ENCODE assay signal across 24 cellular contexts in the genomic region with DNA sequence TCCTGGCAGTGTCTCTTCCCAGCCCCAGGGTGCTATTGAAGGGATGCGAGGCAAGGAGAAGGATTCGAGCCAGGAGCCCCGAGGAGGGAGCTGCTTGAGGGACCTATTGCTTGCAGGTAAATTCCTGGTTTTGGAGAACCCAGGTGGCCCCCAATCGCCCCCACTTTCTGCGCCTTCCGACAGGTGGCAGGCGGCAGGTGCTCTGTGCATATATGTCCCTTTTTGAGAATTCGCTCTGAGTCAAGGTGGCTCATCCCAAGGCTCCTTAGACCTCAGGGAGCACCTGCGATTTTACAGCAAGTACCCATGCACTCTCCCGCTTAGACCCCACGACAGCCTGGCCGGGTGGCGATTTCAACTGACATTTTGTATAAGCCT. TPM values are rescaled to one million over a fixed set of nuclear protein-coding genes. Genes with fewer than 3 reads are reported as not detected.
DNase-seq lines count a peak whose midpoint lies in the region; FAIRE-seq and TF ChIP-seq lines count a peak whose summit lies in the region.
"Had no signal": no experiment of that assay in that cellular context is flagged by ENCODE, and none has a peak within 500 bp of the region (broad histone marks: within the 10 kb centered on the region; RNA-seq: fewer than 3 reads in every experiment).

No MANE protein-coding gene starts in this region.

- no peaks in the 10 kb centered on the region for H3K79me2 ChIP-seq in SK-N-SH (ENCODE audit: insufficient read depth)

- peaks cover 64% of the 10 kb centered on the region for H3K27me3 Mint-ChIP-seq in activated T-cell treated with anti-CD3 and anti-CD28 coated beads, Interleukin-2, amount 50 U/mL, for 24 hours

- CTCF ChIA-PET in HEK293 (lab: Yijun Ruan, JAX) (no interaction called here), SK-N-SH (lab: Yijun Ruan, JAX) (no interaction called here)

- H3K9me3 Mint-ChIP-seq in activated T-cell treated with anti-CD3 and anti-CD28 coated beads, Interleukin-2, amount 50 U/mL, for 24 hours, result no peaks in the 10 kb centered on the region
- H3K9me3 Mint-ChIP-seq: CD4-positive, alpha-beta memory T cell had no signal

- no peak overlapping the region for H3K9ac ChIP-seq in kidney (ENCODE audit: low read length in 2 of 2)
- H3K9ac ChIP-seq in SK-N-SH, result no peak overlapping the region

- H4K20me1 ChIP-seq in SK-N-SH (ENCODE audit: insufficient read depth), result no peaks in the 10 kb centered on the region

- no peak for FAIRE-seq in kidney (lab: Jason Lieb, UNC)

- H3K36me3 ChIP-seq in H7 (replicated peaks; ENCODE audit: control insufficient read depth, insufficient read depth, low read length) (no peaks in the 10 kb centered on the region), HEK293 (ENCODE audit: control insufficient read depth in 2 of 2, insufficient read depth in 1 of 2, low read length in 2 of 2) (no peaks in the 10 kb centered on the region), kidney (ENCODE audit: control insufficient read depth in 1 of 2, insufficient read depth in 2 of 2, low read length in 2 of 2) (no peaks in the 10 kb centered on the region), ovary (no peaks in the 10 kb centered on the region), SK-N-SH (replicated peaks in 1 of 2; ENCODE audit: control insufficient read depth in 1 of 2, insufficient read depth in 2 of 2, low read length in 1 of 2) (no peaks in the 10 kb centered on the region)

- H3K9me2 ChIP-seq in SK-N-SH, result no peaks in the 10 kb centered on the region

- no peak overlapping the region for H3K4me3 Mint-ChIP-seq in activated T-cell treated with anti-CD3 and anti-CD28 coated beads, Interleukin-2, amount 50 U/mL, for 24 hours
- H3K4me3 Mint-ChIP-seq: CD4-positive, alpha-beta memory T cell had no signal

- H3K4me3 ChIP-seq in H7 (ENCODE audit: insufficient read depth, low read depth, low read length) (no peak overlapping the region), HEK293 (ENCODE audit: low read depth, low read length) (no peak overlapping the region), kidney (ENCODE audit: low read length in 2 of 2) (no peak overlapping the region), ovary (no peak overlapping the region), SK-N-SH (ENCODE audit: low read depth in 2 of 2, low read length in 1 of 2) (no peak overlapping the region)

- DNase-seq in H7 (peak; percentile 47), kidney (peak; percentile 46), ovary (peak in 4 of 5 donors; percentile 14 to 33 (median 20)), GM10266 (ENCODE audit: extremely low spot score) (no peak), anterior cingulate cortex (lab: John Stamatoyannopoulos, UW) (no peak), SK-N-SH (no peak)
- DNase-seq in activated T-cell treated with anti-CD3 and anti-CD28 coated beads, Interleukin-2, amount 50 U/mL, for 24 hours, result no peak
- DNase-seq: C1 segment of cervical spinal cord; CD4-positive, alpha-beta memory T cell; COR-L47; DMS53; GOT3; KBM-7; MV-4-11; NCI-H1105; NCI-H1436 treated with DMSO at 0.1 percent for 48 hours; NCI-H187 treated with DMSO at 0.1 percent for 48 hours; NCI-H446; NCI-H524 treated with DMSO at 0.1 percent for 48 hours; NCI-H774; NK-92 treated with Interleukin-12 subunit alpha and Interleukin-12 subunit beta, amount 100 ng/mL, for 24 hours; PC-3; SHP77 treated with DMSO at 0.1 percent for 48 hours had no signal

- no peak overlapping the region for H3K4me2 ChIP-seq in SK-N-SH

- peaks cover 14% of the 10 kb centered on the region for H3K4me1 Mint-ChIP-seq in activated T-cell treated with anti-CD3 and anti-CD28 coated beads, Interleukin-2, amount 50 U/mL, for 24 hours (ENCODE audit: low read depth)

- H3K4me1 ChIP-seq in HEK293 (ENCODE audit: control insufficient read depth, insufficient read depth, low read length) (peaks cover 4% of the 10 kb centered on the region), kidney (ENCODE audit: control insufficient read depth in 1 of 2, insufficient read depth in 1 of 2, low read depth in 1 of 2, low read length in 2 of 2) (no peaks in the 10 kb centered on the region), ovary (ENCODE audit: insufficient read depth) (peaks cover 25% of the 10 kb centered on the region), SK-N-SH (ENCODE audit: control insufficient read depth in 1 of 2, insufficient read depth in 2 of 2, low read depth in 1 of 2, low read length in 1 of 2) (peaks cover 0 to 10% of the 10 kb centered on the region in 2 experiments; a peak in 1 of 4 replicates)

- WGBS in ovary, 3 donors, result 95 to 97% (median 96%) methylated on average over 13 of the region's 13 CpGs
- 90% methylated on average over 13 of the region's 13 CpGs for WGBS in SK-N-SH (ENCODE audit: low lambda C conversion rate)

- peaks cover 4% of the 10 kb centered on the region for H3F3A ChIP-seq in SK-N-SH (replicated peaks; ENCODE audit: insufficient read depth)

- H3K27me3 ChIP-seq in H7 (ENCODE audit: control insufficient read depth, insufficient read depth, low read length) (no peaks in the 10 kb centered on the region), ovary (no peaks in the 10 kb centered on the region), SK-N-SH (ENCODE audit: insufficient read depth) (no peaks in the 10 kb centered on the region)

- no peak overlapping the region for H2AFZ ChIP-seq in SK-N-SH (ENCODE audit: low read depth)

- no peaks in the 10 kb centered on the region for H3K36me3 Mint-ChIP-seq in activated T-cell treated with anti-CD3 and anti-CD28 coated beads, Interleukin-2, amount 50 U/mL, for 24 hours (ENCODE audit: low read depth)
- H3K36me3 Mint-ChIP-seq: CD4-positive, alpha-beta memory T cell had no signal

- intact Hi-C loops in kidney (cut with DNase I), result no loop called here
- intact Hi-C loops in ovary (cut with DNase I), result no loop called here

- TF ChIP-seq POLR2A in ovary (IDR thresholded peaks at IDR 0.05), result no peak

- H3K27ac ChIP-seq in HEK293 (ENCODE audit: extremely low read depth, low read depth, low read length) (no peak overlapping the region), kidney (ENCODE audit: low read depth in 2 of 2, low read length in 2 of 2) (no peak overlapping the region), ovary (no peak overlapping the region), SK-N-SH (ENCODE audit: low read depth in 2 of 2, low read length in 1 of 2) (no peak overlapping the region)

- no peak for TF ChIP-seq EP300 in ovary (IDR thresholded peaks at IDR 0.05)
- TF ChIP-seq EP300 in SK-N-SH (IDR thresholded peaks at IDR 0.05; ENCODE audit: borderline replicate concordance in 1 of 2, low read depth in 1 of 2, low read length in 1 of 2), result no peak

- no peaks in the 10 kb centered on the region for H3K9me3 ChIP-seq in HEK293 (ENCODE audit: control insufficient read depth, insufficient read depth, low read depth, low read length)
- H3K9me3 ChIP-seq in kidney (ENCODE audit: control insufficient read depth in 1 of 2, low read length in 2 of 2), result no peaks in the 10 kb centered on the region
- H3K9me3 ChIP-seq in ovary, result no peaks in the 10 kb centered on the region
- H3K9me3 ChIP-seq in SK-N-SH, result no peaks in the 10 kb centered on the region

- TF ChIP-seq RAD21 in SK-N-SH (IDR thresholded peaks at IDR 0.05; ENCODE audit: low read length), result no peak

- POLR2A ChIA-PET in HEK293 (lab: Yijun Ruan, JAX), result no interaction called here
- POLR2A ChIA-PET in SK-N-SH (lab: Yijun Ruan, JAX), result no interaction called here

- TF ChIP-seq CTCF in HEK293 (tag by site-specific recombination; IDR thresholded peaks at IDR 0.05) (no peak), kidney (IDR thresholded peaks at IDR 0.05; ENCODE audit: borderline replicate concordance, extremely low read depth, insufficient read depth) (no peak), ovary (IDR thresholded peaks at IDR 0.05) (no peak), GM10266 (IDR thresholded peaks at IDR 0.05; ENCODE audit: control insufficient read depth, insufficient read depth, low read depth, missing control alignments) (no peak), SK-N-SH (IDR thresholded peaks at IDR 0.05) (no peak)

- H3K27ac Mint-ChIP-seq in activated T-cell treated with anti-CD3 and anti-CD28 coated beads, Interleukin-2, amount 50 U/mL, for 24 hours, result no peak overlapping the region
- H3K27ac Mint-ChIP-seq: CD4-positive, alpha-beta memory T cell had no signal

TF ChIP-seq in HEK293, 187 proteins besides CTCF, POLR2A, EP300 and RAD21:
- TF ChIP-seq SCRT1 (tag by site-specific recombination; IDR thresholded peaks at IDR 0.05; ENCODE audit: borderline replicate concordance) (peak; percentile 63; the same call in 1 of the 2 replicates), SCRT2 (tag by site-specific recombination; IDR thresholded peaks at IDR 0.05) (peak; percentile 23; the same call in 1 of the 2 replicates), ZNF138 (tag by site-specific recombination; IDR thresholded peaks at IDR 0.05; ENCODE audit: borderline replicate concordance) (no peak)
TF ChIP-seq in HEK293: peak in this region for 2.

TF ChIP-seq in SK-N-SH, 30 proteins besides CTCF, POLR2A, EP300 and RAD21 (continues in another document):
- no peak for TF ChIP-seq ZBTB33 (IDR thresholded peaks at IDR 0.05; ENCODE audit: borderline replicate concordance, low read depth)
- no peak for TF ChIP-seq NFIC (IDR thresholded peaks at IDR 0.05; ENCODE audit: borderline replicate concordance)
- no peak for TF ChIP-seq GABPA (IDR thresholded peaks at IDR 0.05; ENCODE audit: low read depth)
- no peak for TF ChIP-seq POLR2AphosphoS5 (IDR thresholded peaks at IDR 0.05; ENCODE audit: low read depth, low read length)

RNA-seq across cellular contexts. Expression of gene SHISAL1, which starts 40.3 kb away (rescaled TPM):
- 1.3 and 2.9 TPM in 2 replicates for total RNA-seq in H7 (2014; rRNA removed; shearing (Covaris generic))
- total RNA-seq in kidney, result 1.1 TPM
- 0.04 TPM for polyA plus RNA-seq in kidney (ENCODE audit: insufficient read depth, low read depth, low replicate concordance)
- total RNA-seq in ovary, result 1 to 10 TPM in 4 of 7 donors, under 1 TPM in 3; 0.35 to 4.5 (median 2.0) TPM
- 1 to 10 TPM in 1 of 2 donors, under 1 TPM in 1; 0.33 to 4.2 TPM for polyA plus RNA-seq in ovary
- polyA plus RNA-seq in SK-N-SH (2012; rRNA removed), result 0.10 and 0.11 TPM in 2 replicates
- polyA plus RNA-seq in SK-N-SH (2012; cell fraction: cytosol; rRNA removed), result 0.06 and 0.08 TPM in 2 replicates
- polyA plus RNA-seq in SK-N-SH (2012; cell fraction: nucleus; rRNA removed), result 0.06 and 0.10 TPM in 2 replicates
- total RNA-seq: CD4-positive, alpha-beta memory T cell had no signal
- polyA plus RNA-seq: CD4-positive, alpha-beta memory T cell had no signal

Comparison
In these comparisons a context has a peak if more than half of its experiments do, and no peak if none do; other contexts are left out.
1. DNase-seq: peak in H7 (single experiment), kidney (single experiment) and ovary (4 of 5); none in GM10266 (single experiment), anterior cingulate cortex (0 of 58), SK-N-SH (single experiment) and activated T-cell treated with anti-CD3 and anti-CD28 coated beads, Interleukin-2, amount 50 U/mL, for 24 hours (single experiment).